In genomic region chr12:100461330-100461973, GRCh38 we compare ENCODE assay signal across 36 cellular contexts. TPM values are rescaled to one million over a fixed set of nuclear protein-coding genes. Genes with fewer than 3 reads are reported as not detected.
"Had no signal": no experiment of that assay in that cellular context is flagged by ENCODE, and none has a peak within 500 bp of the region (broad histone marks: within the 10 kb centered on the region; RNA-seq: fewer than 3 reads in every experiment).

No MANE protein-coding gene starts in this region.

- ATAC-seq: activated CD4-positive, alpha-beta T cell treated with anti-CD3 and anti-CD28 coated beads for 36 hours; activated CD8-positive, alpha-beta memory T cell treated with anti-CD3 and anti-CD28 coated beads, Interleukin-2, amount 10 ng/mL, durations not matched to agents 7 days and 5 days; activated CD8-positive, alpha-beta T cell treated with anti-CD3 and anti-CD28 coated beads, Interleukin-2, amount 10 ng/mL, durations not matched to agents 7 days and 5 days; activated naive CD8-positive, alpha-beta T cell treated with anti-CD3 and anti-CD28 coated beads, Interleukin-2, amount 50 U/mL, for 24 hours; gastrocnemius medialis; heart left ventricle had no signal

- H3K27me3 ChIP-seq: adrenal gland, breast epithelium, cardiac muscle cell, colonic mucosa, esophagus squamous epithelium, gastrocnemius medialis had no signal

- H3K27ac ChIP-seq: adrenal gland, breast epithelium, cardiac muscle cell, colonic mucosa, epithelial cell of prostate, esophagus squamous epithelium, gastrocnemius medialis, heart left ventricle had no signal

- H3K4me1 ChIP-seq: adrenal gland, breast epithelium, colonic mucosa, esophagus squamous epithelium, gastrocnemius medialis, heart left ventricle had no signal

- DNase-seq: activated CD4-positive, alpha-beta memory T cell treated with anti-CD3 and anti-CD28 coated beads for 36 hours; activated CD4-positive, alpha-beta T cell treated with anti-CD3 and anti-CD28 coated beads for 36 hours; activated CD4-positive, alpha-beta T cell treated with anti-CD3 and anti-CD28 coated beads, Interleukin-2, amount 10 ng/mL, durations not matched to agents 24 days and 14 days; activated CD4-positive, CD25-positive, alpha-beta regulatory T cell; activated CD4-positive, CD25-positive, alpha-beta regulatory T cell treated with anti-CD3 and anti-CD28 coated beads, Interleukin-2, amount 50 U/mL, for 72 hours; activated CD8-positive, alpha-beta memory T cell treated with anti-CD3 and anti-CD28 coated beads, Interleukin-2, amount 10 ng/mL, durations not matched to agents 7 days and 5 days; activated CD8-positive, alpha-beta memory T cell treated with anti-CD3 and anti-CD28 coated beads, Interleukin-2, amount 50 U/mL, for 4 hours; activated CD8-positive, alpha-beta T cell treated with anti-CD3 and anti-CD28 coated beads, Interleukin-2, amount 10 ng/mL, durations not matched to agents 7 days and 5 days; activated effector memory CD4-positive, alpha-beta T cell treated with anti-CD3 and anti-CD28 coated beads, Interleukin-2, amount 50 U/mL, for 16 hours; activated naive CD4-positive, alpha-beta T cell treated with anti-CD3 and anti-CD28 coated beads for 36 hours; activated naive CD8-positive, alpha-beta T cell treated with anti-CD3 and anti-CD28 coated beads for 36 hours; activated naive CD8-positive, alpha-beta T cell treated with anti-CD3 and anti-CD28 coated beads, Interleukin-2, amount 50 U/mL, for 24 hours; activated T-cell treated with anti-CD3 and anti-CD28 coated beads, Interleukin-2, amount 50 U/mL, for 1 hour; activated T-cell treated with anti-CD3 and anti-CD28 coated beads, Interleukin-2, amount 50 U/mL, for 48 hours; adrenal gland; amygdala; aorta; central memory CD4-positive, alpha-beta T cell; cerebellar nuclear complex; colonic mucosa; effector CD8-positive, alpha-beta T cell; esophagus squamous epithelium; gastrocnemius medialis; glutamatergic neuron; heart left ventricle; T-helper 2 cell had no signal

- H3K9me3 ChIP-seq: adrenal gland, breast epithelium, colonic mucosa, esophagus squamous epithelium, gastrocnemius medialis, heart left ventricle had no signal

- H3K4me3 ChIP-seq: adrenal gland, breast epithelium, cardiac muscle cell, colonic mucosa, esophagus squamous epithelium, gastrocnemius medialis, heart left ventricle had no signal

- H3K36me3 ChIP-seq: adrenal gland, breast epithelium, cardiac muscle cell, colonic mucosa, esophagus squamous epithelium, gastrocnemius medialis, heart left ventricle had no signal

RNA-seq across cellular contexts. Expression of gene NR1H4, which starts 12.2 kb away (rescaled TPM):
- total RNA-seq: activated CD4-positive, alpha-beta memory T cell treated with anti-CD3 and anti-CD28 coated beads for 36 hours; activated CD4-positive, alpha-beta T cell treated with anti-CD3 and anti-CD28 coated beads for 36 hours; activated CD4-positive, alpha-beta T cell treated with anti-CD3 and anti-CD28 coated beads, Interleukin-2, amount 10 ng/mL, durations not matched to agents 24 days and 14 days; activated CD8-positive, alpha-beta memory T cell treated with anti-CD3 and anti-CD28 coated beads for 36 hours; activated CD8-positive, alpha-beta memory T cell treated with anti-CD3 and anti-CD28 coated beads, Interleukin-2, amount 10 ng/mL, durations not matched to agents 7 days and 5 days; activated CD8-positive, alpha-beta T cell treated with anti-CD3 and anti-CD28 coated beads, Interleukin-2, amount 10 ng/mL, durations not matched to agents 7 days and 5 days; activated naive CD4-positive, alpha-beta T cell treated with anti-CD3 and anti-CD28 coated beads for 36 hours; activated naive CD8-positive, alpha-beta T cell treated with anti-CD3 and anti-CD28 coated beads for 36 hours; activated T-helper 1 cell treated with anti-CD3 and anti-CD28 coated beads, Interleukin-12 subunit alpha, Interleukin-12 subunit beta, Interleukin-2, Interleukin-4 antibody, amounts not matched to agents 30 ng/mL and 10 ng/mL and 1 ng/mL, durations not matched to agents 14 hours and 24 hours and 36 hours; activated T-helper 2 cell treated with anti-CD3 and anti-CD28 coated beads, Interferon-gamma antibody, Interleukin-2, Interleukin-4, amounts not matched to agents 10 μg/mL and 5 μg/mL and 100 μg/mL, durations not matched to agents 14 hours and 24 hours and 36 hours; aorta; cardiac muscle cell; dermis microvascular lymphatic vessel endothelial cell; endothelial cell of umbilical vein; esophagus squamous epithelium; fibroblast of lung; heart left ventricle; T-helper 1 cell treated with Interleukin-12 subunit alpha and Interleukin-12 subunit beta and Interleukin-4 antibody, amounts not matched to agents 30 ng/mL and 1 ng/mL, for 36 hours had no signal
- polyA plus RNA-seq: cardiac muscle cell, endothelial cell of umbilical vein, fibroblast of lung, heart left ventricle had no signal
